Comparison of ENCODE assay signal across 14 cellular contexts in genomic region chr4:76545161-76545884, GRCh38.
A peak's percentile ranks its signal among the peaks of the same experiment; 100 is the strongest.
DNase-seq lines count a peak whose midpoint lies in the region; ATAC-seq and TF ChIP-seq lines count a peak whose summit lies in the region.
"Had no signal": no experiment of that assay in that cellular context is flagged by ENCODE, and none has a peak within 500 bp of the region (broad histone marks: within the 10 kb centered on the region; RNA-seq: fewer than 3 reads in every experiment).

No MANE protein-coding gene starts in this region.

- no peak overlapping the region for H3K9ac ChIP-seq in smooth muscle cell (ENCODE audit: low read depth)

- no peaks in the 10 kb centered on the region for H3K27me3 ChIP-seq in smooth muscle cell (ENCODE audit: low read depth)
- H3K27me3 ChIP-seq: dorsolateral prefrontal cortex, uterus had no signal

- intact Hi-C loops in activated CD4-positive, alpha-beta T cell treated with anti-CD3 and anti-CD28 coated beads, Interleukin-2, amount 10 ng/mL, durations not matched to agents 24 days and 14 days (cut with micrococcal nuclease): no loop called here

- peaks cover 7% of the 10 kb centered on the region for H3F3A ChIP-seq in smooth muscle cell (ENCODE audit: low read depth)

- H3K36me3 Mint-ChIP-seq in activated CD4-positive, alpha-beta T cell treated with anti-CD3 and anti-CD28 coated beads, Interleukin-2, amount 10 ng/mL, durations not matched to agents 24 days and 14 days (ENCODE audit: low read depth): no peaks in the 10 kb centered on the region
- H3K36me3 Mint-ChIP-seq: activated CD4-positive, alpha-beta memory T cell treated with anti-CD3 and anti-CD28 coated beads for 36 hours; natural killer cell treated with Interleukin-12 subunit alpha and Interleukin-12 subunit beta and Interleukin-15 and Interleukin-18, amount 100 ng/mL, for 72 hours had no signal

- peak overlapping the region; percentile 8 for H3K27ac ChIP-seq in smooth muscle cell (ENCODE audit: low read depth)
- H3K27ac ChIP-seq: dorsolateral prefrontal cortex, uterus had no signal

- H3K36me3 ChIP-seq in smooth muscle cell (ENCODE audit: low read depth): no peaks in the 10 kb centered on the region
- H3K36me3 ChIP-seq: uterus had no signal

- peak overlapping the region; percentile 59 for H3K4me3 Mint-ChIP-seq in activated CD4-positive, alpha-beta T cell treated with anti-CD3 and anti-CD28 coated beads, Interleukin-2, amount 10 ng/mL, durations not matched to agents 24 days and 14 days
- H3K4me3 Mint-ChIP-seq: activated CD4-positive, alpha-beta memory T cell treated with anti-CD3 and anti-CD28 coated beads for 36 hours; natural killer cell treated with Interleukin-12 subunit alpha and Interleukin-12 subunit beta and Interleukin-15 and Interleukin-18, amount 100 ng/mL, for 72 hours had no signal

- H3K4me1 Mint-ChIP-seq in activated CD4-positive, alpha-beta T cell treated with anti-CD3 and anti-CD28 coated beads, Interleukin-2, amount 10 ng/mL, durations not matched to agents 24 days and 14 days: peaks cover 15% of the 10 kb centered on the region

- H3K79me2 ChIP-seq in smooth muscle cell (ENCODE audit: low read depth): no peaks in the 10 kb centered on the region

- ATAC-seq in HG03039 (IDR thresholded peaks at IDR 0.05; ENCODE audit: unreplicated experiment): no peak
- no peak for ATAC-seq in HG03442 (IDR thresholded peaks at IDR 0.05; ENCODE audit: unreplicated experiment)

- TF ChIP-seq CTCF in NB4 (IDR thresholded peaks at IDR 0.05; ENCODE audit: low read depth, low read length) (no peak), smooth muscle cell (IDR thresholded peaks at IDR 0.05; ENCODE audit: borderline replicate concordance, insufficient read depth, poor library complexity, severe bottlenecking) (no peak)

- no peak for TF ChIP-seq POLR2A in NB4 (IDR thresholded peaks at IDR 0.05; ENCODE audit: extremely low read depth, insufficient read length)

- H3K4me3 ChIP-seq in NB4 (ENCODE audit: low read depth, low read length) (no peak overlapping the region), smooth muscle cell (no peak overlapping the region)
- H3K4me3 ChIP-seq: dorsolateral prefrontal cortex, uterus had no signal

- H3K4me1 ChIP-seq in smooth muscle cell (ENCODE audit: low read depth): peaks cover 33% of the 10 kb centered on the region
- H3K4me1 ChIP-seq: uterus had no signal

- peaks cover 3% of the 10 kb centered on the region for H3K9me3 Mint-ChIP-seq in activated CD4-positive, alpha-beta T cell treated with anti-CD3 and anti-CD28 coated beads, Interleukin-2, amount 10 ng/mL, durations not matched to agents 24 days and 14 days
- H3K9me3 Mint-ChIP-seq: activated CD4-positive, alpha-beta memory T cell treated with anti-CD3 and anti-CD28 coated beads for 36 hours; natural killer cell treated with Interleukin-12 subunit alpha and Interleukin-12 subunit beta and Interleukin-15 and Interleukin-18, amount 100 ng/mL, for 72 hours had no signal

- no peaks in the 10 kb centered on the region for H4K20me1 ChIP-seq in smooth muscle cell (ENCODE audit: low read depth)

- H3K27me3 Mint-ChIP-seq in activated CD4-positive, alpha-beta T cell treated with anti-CD3 and anti-CD28 coated beads, Interleukin-2, amount 10 ng/mL, durations not matched to agents 24 days and 14 days: peaks cover 4% of the 10 kb centered on the region
- H3K27me3 Mint-ChIP-seq: activated CD4-positive, alpha-beta memory T cell treated with anti-CD3 and anti-CD28 coated beads for 36 hours had no signal

- H3K27ac Mint-ChIP-seq in activated CD4-positive, alpha-beta T cell treated with anti-CD3 and anti-CD28 coated beads, Interleukin-2, amount 10 ng/mL, durations not matched to agents 24 days and 14 days: peak overlapping the region; percentile 78
- H3K27ac Mint-ChIP-seq: activated CD4-positive, alpha-beta memory T cell treated with anti-CD3 and anti-CD28 coated beads for 36 hours had no signal

- peak; percentile 60 for DNase-seq in activated CD4-positive, alpha-beta T cell treated with anti-CD3 and anti-CD28 coated beads, Interleukin-2, amount 10 ng/mL, durations not matched to agents 24 days and 14 days
- no peak for DNase-seq in activated CD4-positive, alpha-beta T cell treated with anti-CD3 and anti-CD28 coated beads for 4 hours
- DNase-seq in NB4 (ENCODE audit: low read depth): peak; percentile 15
- peak; percentile 62 for DNase-seq in astrocyte of the hippocampus (ENCODE audit: low read depth, low spot score)
- no peak for DNase-seq in smooth muscle cell (lab: John Stamatoyannopoulos, UW; ENCODE audit: unreplicated experiment)
- DNase-seq in NCI-H82 treated with DMSO at 0.1 percent for 48 hours (lab: John Stamatoyannopoulos, UW; ENCODE audit: unreplicated experiment): no peak
- DNase-seq: activated CD4-positive, alpha-beta memory T cell treated with anti-CD3 and anti-CD28 coated beads for 36 hours; dorsolateral prefrontal cortex; NCI-H1105; NCI-H69; uterus had no signal

- H3K9me3 ChIP-seq in smooth muscle cell (replicated peaks; ENCODE audit: low read depth): no peaks in the 10 kb centered on the region
- H3K9me3 ChIP-seq: uterus had no signal

- WGBS in smooth muscle cell (ENCODE audit: low lambda C conversion rate): 67% methylated on average over 6 of the region's 6 CpGs

- no peak overlapping the region for H2AFZ ChIP-seq in smooth muscle cell (ENCODE audit: low read depth)

- no peak overlapping the region for H3K4me2 ChIP-seq in smooth muscle cell

Comparison
In these comparisons a context has a peak if more than half of its experiments do, and no peak if none do; other contexts are left out.
1. DNase-seq: peak in activated CD4-positive, alpha-beta T cell treated with anti-CD3 and anti-CD28 coated beads, Interleukin-2, amount 10 ng/mL, durations not matched to agents 24 days and 14 days (single experiment), NB4 (single experiment) and astrocyte of the hippocampus (single experiment); none in activated CD4-positive, alpha-beta T cell treated with anti-CD3 and anti-CD28 coated beads for 4 hours (0 of 2), smooth muscle cell (single experiment) and NCI-H82 treated with DMSO at 0.1 percent for 48 hours (single experiment).